ENCODE assay signal across 1 cellular context in the genomic region with DNA sequence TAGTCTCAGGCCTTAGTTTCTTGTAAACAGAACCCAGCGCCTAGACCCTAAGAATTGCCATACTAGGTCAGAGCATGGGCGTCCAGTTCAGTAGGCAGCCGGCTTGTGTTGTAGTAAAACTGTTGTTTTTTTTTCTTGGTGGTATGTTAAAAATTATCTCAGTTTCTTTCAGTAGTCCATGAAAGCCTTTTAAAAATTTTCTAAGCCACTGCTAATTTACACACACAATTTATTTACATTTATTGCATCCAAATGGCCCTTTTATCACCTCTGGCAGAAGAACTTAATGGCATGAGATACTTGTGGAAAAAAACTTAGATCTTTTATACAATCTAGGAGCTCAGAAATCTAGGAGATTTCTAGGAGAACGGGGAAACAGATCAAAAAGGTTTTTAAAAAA.
TF ChIP-seq lines count a peak whose summit lies in the region.

No MANE protein-coding gene starts in this region.

TF ChIP-seq in endothelial cell of umbilical vein, 7 proteins besides CTCF, POLR2A, EP300 and RAD21:
- TF ChIP-seq GATA2 (IDR thresholded peaks at IDR 0.05; ENCODE audit: insufficient read depth, insufficient read length, low read depth, low read length), result no peak
- no peak for TF ChIP-seq JUN (IDR thresholded peaks at IDR 0.05; ENCODE audit: borderline replicate concordance, insufficient read depth, insufficient read length, low read depth)
- TF ChIP-seq, protein P1, sequence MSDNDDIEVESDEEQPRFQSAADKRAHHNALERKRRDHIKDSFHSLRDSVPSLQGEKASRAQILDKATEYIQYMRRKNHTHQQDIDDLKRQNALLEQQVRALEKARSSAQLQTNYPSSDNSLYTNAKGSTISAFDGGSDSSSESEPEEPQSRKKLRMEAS (IDR thresholded peaks at IDR 0.05; ENCODE audit: insufficient read depth, insufficient read length), result no peak
- no peak for TF ChIP-seq MYC (IDR thresholded peaks at IDR 0.05; ENCODE audit: low read depth, low read length)
- no peak for TF ChIP-seq FOS (IDR thresholded peaks at IDR 0.05; ENCODE audit: borderline replicate concordance, insufficient read depth, low read length)
- no peak for TF ChIP-seq EZH2 (IDR thresholded peaks at IDR 0.05; ENCODE audit: borderline replicate concordance, low read depth, low read length, severe bottlenecking)
- TF ChIP-seq POLR2AphosphoS5 (IDR thresholded peaks at IDR 0.05; ENCODE audit: insufficient read depth, low read depth, low read length), result no peak
